In the genomic region with DNA sequence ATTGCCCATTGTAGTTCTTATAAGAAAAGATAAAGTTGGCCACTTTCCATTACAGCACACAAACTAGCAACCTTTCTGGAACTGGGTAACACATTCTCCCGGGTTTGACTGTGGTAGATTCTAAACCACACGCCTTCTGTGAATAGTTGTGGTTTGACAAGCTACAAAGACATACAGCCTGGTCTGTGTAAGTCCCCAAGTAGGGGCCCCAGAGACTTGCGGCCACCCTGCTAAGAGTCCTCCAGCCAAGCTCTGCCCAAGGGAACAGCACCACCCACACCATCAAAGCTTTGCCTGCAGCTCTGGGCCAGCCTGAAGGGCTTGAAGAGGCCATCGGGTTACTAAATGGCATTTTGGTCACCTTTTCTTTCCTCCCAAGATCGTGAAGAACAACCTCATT, we compare ENCODE assay signal across 8 cellular contexts.
A peak's percentile ranks its signal among the peaks of the same experiment; 100 is the strongest.
DNase-seq lines count a peak whose midpoint lies in the region; ATAC-seq and TF ChIP-seq lines count a peak whose summit lies in the region.

No MANE protein-coding gene starts in this region.

- no peaks in the 10 kb centered on the region for H3K27me3 Mint-ChIP-seq in MCF 10A (ENCODE audit: insufficient read depth, unreplicated experiment)
- peaks cover 17% of the 10 kb centered on the region for H3K27me3 Mint-ChIP-seq in T-helper 2 cell treated with Interferon-gamma antibody and Interleukin-4, amounts not matched to agents 5 μg/mL and 100 μg/mL, for 36 hours (ENCODE audit: low read depth)

- BruUV-seq in MCF 10A (replicated peaks; lab: Mats Ljungman, UMichigan): no TSS peak

- H3K4me3 ChIP-seq in breast epithelium (no peak overlapping the region), vagina (no peak overlapping the region)

- peaks cover 0 to 4% of the 10 kb centered on the region in 2 donors for H3K4me1 ChIP-seq in breast epithelium
- peaks cover 14% of the 10 kb centered on the region for H3K4me1 ChIP-seq in vagina

- no peak overlapping the region for H3K27ac Mint-ChIP-seq in MCF 10A (ENCODE audit: low read depth, unreplicated experiment)
- H3K27ac Mint-ChIP-seq in T-helper 2 cell treated with Interferon-gamma antibody and Interleukin-4, amounts not matched to agents 5 μg/mL and 100 μg/mL, for 36 hours: peak overlapping the region; percentile 86

- POLR2A ChIA-PET in MCF 10A (lab: Yijun Ruan, JAX): no interaction called here

- no peak for TF ChIP-seq POLR2A in breast epithelium (IDR thresholded peaks at IDR 0.05)
- TF ChIP-seq POLR2A in vagina (IDR thresholded peaks at IDR 0.05): no peak

- no peak for TF ChIP-seq CTCF in breast epithelium (IDR thresholded peaks at IDR 0.05)
- no peak for TF ChIP-seq CTCF in MCF 10A (IDR thresholded peaks at IDR 0.05; ENCODE audit: unreplicated experiment)
- no peak for TF ChIP-seq CTCF in vagina (IDR thresholded peaks at IDR 0.05)

- H3K27me3 ChIP-seq in breast epithelium: no peaks in the 10 kb centered on the region
- no peaks in the 10 kb centered on the region for H3K27me3 ChIP-seq in vagina

- H3K9me3 Mint-ChIP-seq in MCF 10A (ENCODE audit: unreplicated experiment): no peaks in the 10 kb centered on the region
- peaks cover 4% of the 10 kb centered on the region for H3K9me3 Mint-ChIP-seq in T-helper 2 cell treated with Interferon-gamma antibody and Interleukin-4, amounts not matched to agents 5 μg/mL and 100 μg/mL, for 36 hours

- peak overlapping the region; percentile 57 to 68 for H3K27ac ChIP-seq in breast epithelium
- no peak overlapping the region for H3K27ac ChIP-seq in vagina

- ATAC-seq in HG03045 (IDR thresholded peaks at IDR 0.05; ENCODE audit: unreplicated experiment) (peak; percentile 95), sciatic nerve (peak; percentile 24)

- no peak for DNase-seq in breast epithelium (ENCODE audit: low spot score in 2 of 2)
- no peak for DNase-seq in MCF 10A (ENCODE audit: unreplicated experiment)
- DNase-seq in T-helper 2 cell treated with Interferon-gamma antibody and Interleukin-4, amounts not matched to agents 5 μg/mL and 100 μg/mL, for 36 hours (ENCODE audit: low spot score): peak; percentile 76
- no peak for DNase-seq in sciatic nerve (ENCODE audit: low spot score)
- DNase-seq in NCI-H2227 treated with DMSO at 0.1 percent for 48 hours (lab: John Stamatoyannopoulos, UW): no peak
- no peak for DNase-seq in vagina (ENCODE audit: extremely low spot score in 2 of 2)
- DNase-seq in NCI-H1436 treated with DMSO at 0.1 percent for 48 hours (lab: John Stamatoyannopoulos, UW): no peak

- no peaks in the 10 kb centered on the region for H3K9me3 ChIP-seq in breast epithelium
- no peaks in the 10 kb centered on the region for H3K9me3 ChIP-seq in vagina

- CTCF ChIA-PET in MCF 10A (lab: Yijun Ruan, JAX): interaction anchor here (1.6 kb wide), 1 partner anchor 101 kb away, joined by 4 read pairs; no protein-coding TSS in a partner anchor

- intact Hi-C loops in breast epithelium (cut with DNase I; ENCODE audit: low total_unique reads): no loop called here
- intact Hi-C loops in MCF 10A (cut with micrococcal nuclease): no loop called here
- intact Hi-C loops in sciatic nerve (cut with DNase I): no loop called here
- intact Hi-C loops in vagina (cut with DNase I): no loop called here

- no peak overlapping the region for H3K4me3 Mint-ChIP-seq in MCF 10A (ENCODE audit: unreplicated experiment)
- peak overlapping the region; percentile 55 for H3K4me3 Mint-ChIP-seq in T-helper 2 cell treated with Interferon-gamma antibody and Interleukin-4, amounts not matched to agents 5 μg/mL and 100 μg/mL, for 36 hours

- H3K36me3 ChIP-seq in breast epithelium (no peaks in the 10 kb centered on the region), vagina (no peaks in the 10 kb centered on the region)

- peaks cover 14% of the 10 kb centered on the region for H3K4me1 Mint-ChIP-seq in MCF 10A (ENCODE audit: insufficient read depth, unreplicated experiment)
- H3K4me1 Mint-ChIP-seq in T-helper 2 cell treated with Interferon-gamma antibody and Interleukin-4, amounts not matched to agents 5 μg/mL and 100 μg/mL, for 36 hours (ENCODE audit: low read depth): peaks cover 33% of the 10 kb centered on the region

- H3K36me3 Mint-ChIP-seq in MCF 10A (ENCODE audit: insufficient read depth, unreplicated experiment): no peaks in the 10 kb centered on the region
- H3K36me3 Mint-ChIP-seq in T-helper 2 cell treated with Interferon-gamma antibody and Interleukin-4, amounts not matched to agents 5 μg/mL and 100 μg/mL, for 36 hours (ENCODE audit: low read depth): peaks cover 3% of the 10 kb centered on the region
